ENCODE assay signal across 17 cellular contexts in genomic region chr10:103627111-103627892, GRCh38.
"Had no signal": no experiment of that assay in that cellular context is flagged by ENCODE, and none has a peak within 500 bp of the region (broad histone marks: within the 10 kb centered on the region; RNA-seq: fewer than 3 reads in every experiment).

No MANE protein-coding gene starts in this region.

- H3K4me3 Mint-ChIP-seq: activated CD4-positive, alpha-beta T cell treated with anti-CD3 and anti-CD28 coated beads, Interleukin-2, amount 10 ng/mL, durations not matched to agents 7 days and 5 days; activated naive CD8-positive, alpha-beta T cell; activated T-cell treated with anti-CD3 and anti-CD28 coated beads, Interleukin-2, amount 50 U/mL, for 72 hours; naive B cell had no signal

- H3K9me3 ChIP-seq: body of pancreas, esophagus squamous epithelium, left lung, upper lobe of right lung had no signal

- H3K4me3 ChIP-seq: body of pancreas, coronary artery, esophagus squamous epithelium, left lung, skin epidermis, upper lobe of right lung had no signal

- H3K27ac Mint-ChIP-seq: activated CD4-positive, alpha-beta T cell treated with anti-CD3 and anti-CD28 coated beads, Interleukin-2, amount 10 ng/mL, durations not matched to agents 7 days and 5 days; activated naive CD8-positive, alpha-beta T cell; activated T-cell treated with anti-CD3 and anti-CD28 coated beads, Interleukin-2, amount 50 U/mL, for 72 hours had no signal

- H3K36me3 Mint-ChIP-seq: activated naive CD8-positive, alpha-beta T cell; naive B cell had no signal

- H3K9me3 Mint-ChIP-seq: activated CD4-positive, alpha-beta T cell treated with anti-CD3 and anti-CD28 coated beads, Interleukin-2, amount 10 ng/mL, durations not matched to agents 7 days and 5 days; activated T-cell treated with anti-CD3 and anti-CD28 coated beads, Interleukin-2, amount 50 U/mL, for 72 hours; naive B cell had no signal

- H3K27ac ChIP-seq: body of pancreas, coronary artery, left lung, upper lobe of right lung had no signal

- DNase-seq: activated CD4-positive, alpha-beta T cell treated with anti-CD3 and anti-CD28 coated beads, Interleukin-2, amount 10 ng/mL, durations not matched to agents 7 days and 5 days; activated CD8-positive, alpha-beta memory T cell treated with anti-CD3 and anti-CD28 coated beads, Interleukin-2, amount 50 U/mL, for 48 hours; activated gamma-delta T cell; activated T-cell treated with anti-CD3 and anti-CD28 coated beads, Interleukin-2, amount 50 U/mL, for 72 hours; amniotic stem cell; body of pancreas; esophagus squamous epithelium; hippocampal formation; left lung; naive B cell; stimulated activated CD4-positive, alpha-beta T cell treated with anti-CD3 and anti-CD28 coated beads, Interleukin-4, amount 100 ng/mL, for 24 hours; stimulated activated CD8-positive, alpha-beta memory T cell treated with anti-CD3 and anti-CD28 coated beads, Interleukin-4, amount 100 ng/mL, for 48 hours; stimulated activated naive CD8-positive, alpha-beta T cell treated with anti-CD3 and anti-CD28 coated beads, Interleukin-15, Interleukin-2, amounts not matched to agents 100 U/mL and 50 U/mL, for 24 hours; upper lobe of right lung had no signal

- ATAC-seq: activated T-cell treated with anti-CD3 and anti-CD28 coated beads, Interleukin-2, amount 50 U/mL, for 72 hours; body of pancreas; left lung; stimulated activated naive CD8-positive, alpha-beta T cell treated with anti-CD3 and anti-CD28 coated beads, Interleukin-15, Interleukin-2, amounts not matched to agents 100 U/mL and 50 U/mL, for 24 hours; upper lobe of right lung had no signal

- H3K27me3 ChIP-seq: body of pancreas, esophagus squamous epithelium, left lung, upper lobe of right lung had no signal

- H3K4me1 ChIP-seq: body of pancreas, left lung, upper lobe of right lung had no signal

- H3K27me3 Mint-ChIP-seq: activated CD4-positive, alpha-beta T cell treated with anti-CD3 and anti-CD28 coated beads, Interleukin-2, amount 10 ng/mL, durations not matched to agents 7 days and 5 days; activated naive CD8-positive, alpha-beta T cell; naive B cell had no signal
